12 cellular contexts compared by ENCODE assay signal in the genomic region with DNA sequence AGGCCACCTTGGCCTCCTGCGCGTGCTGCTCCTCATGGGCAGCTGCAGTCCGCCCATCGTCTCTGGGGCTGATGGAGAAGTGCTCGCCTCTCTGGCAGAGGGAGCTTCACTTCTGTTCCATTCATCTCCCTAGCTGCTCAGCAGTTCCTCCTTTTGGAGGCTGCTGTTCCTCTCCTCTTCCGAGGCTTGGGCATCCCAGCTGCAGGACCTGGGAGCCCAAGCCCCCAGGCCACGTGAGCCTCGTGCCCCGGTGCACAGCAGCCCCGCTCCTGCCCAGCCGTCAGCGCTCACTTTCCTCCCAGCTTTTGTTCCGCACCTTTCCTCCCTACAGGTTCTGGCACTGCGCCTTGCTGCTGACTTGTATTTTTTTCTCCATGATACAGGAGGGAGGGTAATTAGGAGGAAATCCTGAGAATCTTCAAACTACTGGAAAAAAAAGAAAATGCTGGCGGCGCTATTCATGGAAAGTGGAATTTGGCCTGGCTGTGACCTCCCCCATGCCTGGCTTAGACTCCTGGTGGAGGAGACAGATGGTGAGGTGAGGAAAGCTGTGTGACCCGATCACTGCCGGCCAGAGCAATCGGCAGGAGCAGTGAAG.
DNase-seq lines count a peak whose midpoint lies in the region; ATAC-seq and TF ChIP-seq lines count a peak whose summit lies in the region.
"Had no signal": no experiment of that assay in that cellular context is flagged by ENCODE, and none has a peak within 500 bp of the region (broad histone marks: within the 10 kb centered on the region; RNA-seq: fewer than 3 reads in every experiment).

No MANE protein-coding gene starts in this region.

- intact Hi-C loops in adrenal gland (cut with DNase I) (no loop called here), spleen (cut with DNase I; ENCODE audit: low total_unique reads) (no loop called here)
- intact Hi-C loops in activated CD4-positive, alpha-beta T cell treated with anti-CD3 and anti-CD28 coated beads, Interleukin-2, amount 10 ng/mL, durations not matched to agents 24 days and 14 days (cut with micrococcal nuclease): no loop called here

- WGBS in adrenal gland, 4 donors: 52 to 66% (median 53%) methylated on average over 18 to 19 of the region's 19 CpGs
- WGBS in spleen, 5 donors: 43 to 62% (median 55%) methylated on average over 19 of the region's 19 CpGs

- H3K4me3 Mint-ChIP-seq in activated CD4-positive, alpha-beta T cell treated with anti-CD3 and anti-CD28 coated beads, Interleukin-2, amount 10 ng/mL, durations not matched to agents 24 days and 14 days: no peak overlapping the region

- H3K36me3 ChIP-seq in adrenal gland (replicated peaks in 1 of 2): no peaks in the 10 kb centered on the region
- H3K36me3 ChIP-seq in spleen: no peaks in the 10 kb centered on the region
- H3K36me3 ChIP-seq: ovary had no signal

- peaks cover 4% of the 10 kb centered on the region for H3K9me3 Mint-ChIP-seq in activated CD4-positive, alpha-beta T cell treated with anti-CD3 and anti-CD28 coated beads, Interleukin-2, amount 10 ng/mL, durations not matched to agents 24 days and 14 days

- TF ChIP-seq POLR2A in adrenal gland (IDR thresholded peaks at IDR 0.05): no peak
- no peak for TF ChIP-seq POLR2A in spleen (IDR thresholded peaks at IDR 0.05)

- DNase-seq in NCI-H1694 treated with DMSO at 0.1 percent for 48 hours (lab: John Stamatoyannopoulos, UW): peak; percentile 58
- DNase-seq in NCI-H1694 (lab: John Stamatoyannopoulos, UW): no peak
- peak in 5 of 7 donors; percentile 11 to 60 (median 21) for DNase-seq in adrenal gland
- peak; percentile 28 for DNase-seq in kidney tubule cell (ENCODE audit: low spot score)
- DNase-seq in spleen: peak; percentile 73
- DNase-seq in activated CD4-positive, alpha-beta T cell treated with anti-CD3 and anti-CD28 coated beads, Interleukin-2, amount 10 ng/mL, durations not matched to agents 24 days and 14 days: no peak
- DNase-seq: activated T-cell treated with anti-CD3 and anti-CD28 coated beads, Interleukin-2, amount 50 U/mL, for 1 hour; GDM1; MM.1S had no signal

- H3K4me1 ChIP-seq in adrenal gland (replicated peaks in 1 of 2) (no peaks in the 10 kb centered on the region), spleen (peaks cover 0 to 56% (median 37%) of the 10 kb centered on the region in 6 donors)

- H3K27me3 Mint-ChIP-seq in activated CD4-positive, alpha-beta T cell treated with anti-CD3 and anti-CD28 coated beads, Interleukin-2, amount 10 ng/mL, durations not matched to agents 24 days and 14 days: no peaks in the 10 kb centered on the region

- ATAC-seq in HG03432 (IDR thresholded peaks at IDR 0.05; ENCODE audit: unreplicated experiment) (no peak), GM19452 (IDR thresholded peaks at IDR 0.05; ENCODE audit: unreplicated experiment) (no peak)

- TF ChIP-seq CTCF in adrenal gland (IDR thresholded peaks at IDR 0.05): no peak
- TF ChIP-seq CTCF in spleen (IDR thresholded peaks at IDR 0.05 in 8 of 11, conservative IDR thresholded peaks at IDR 0.05 in 3 of 11): no peak

- H3K36me3 Mint-ChIP-seq in activated CD4-positive, alpha-beta T cell treated with anti-CD3 and anti-CD28 coated beads, Interleukin-2, amount 10 ng/mL, durations not matched to agents 24 days and 14 days (ENCODE audit: low read depth): no peaks in the 10 kb centered on the region

- H3K27me3 ChIP-seq in adrenal gland: no peaks in the 10 kb centered on the region
- no peaks in the 10 kb centered on the region for H3K27me3 ChIP-seq in spleen (replicated peaks in 1 of 7)
- H3K27me3 ChIP-seq: ovary had no signal

- H3K4me3 ChIP-seq in adrenal gland (no peak overlapping the region), spleen (no peak overlapping the region)
- H3K4me3 ChIP-seq: ovary had no signal

- H3K27ac ChIP-seq in adrenal gland (no peak overlapping the region), spleen (peak overlapping the region in 2 of 8 donors; percentile 6 to 50)
- H3K27ac ChIP-seq: ovary had no signal

- no peaks in the 10 kb centered on the region for H3K4me1 Mint-ChIP-seq in activated CD4-positive, alpha-beta T cell treated with anti-CD3 and anti-CD28 coated beads, Interleukin-2, amount 10 ng/mL, durations not matched to agents 24 days and 14 days

- no peak overlapping the region for H3K27ac Mint-ChIP-seq in activated CD4-positive, alpha-beta T cell treated with anti-CD3 and anti-CD28 coated beads, Interleukin-2, amount 10 ng/mL, durations not matched to agents 24 days and 14 days

- H3K9me3 ChIP-seq in adrenal gland (replicated peaks in 1 of 3): no peaks in the 10 kb centered on the region
- no peaks in the 10 kb centered on the region for H3K9me3 ChIP-seq in spleen
- H3K9me3 ChIP-seq: ovary had no signal

Comparison
In these comparisons a context has a peak if more than half of its experiments do, and no peak if none do; other contexts are left out.
1. DNase-seq: peak in NCI-H1694 treated with DMSO at 0.1 percent for 48 hours (single experiment), adrenal gland (5 of 7), kidney tubule cell (single experiment) and spleen (single experiment); none in NCI-H1694 (single experiment) and activated CD4-positive, alpha-beta T cell treated with anti-CD3 and anti-CD28 coated beads, Interleukin-2, amount 10 ng/mL, durations not matched to agents 24 days and 14 days (single experiment).